ENCODE assay signal across 1 cellular context in genomic region chr4:186204103-186204559, GRCh38.
TF ChIP-seq lines count a peak whose summit lies in the region.

No MANE protein-coding gene starts in this region.

TF ChIP-seq in HEK293, 187 proteins besides CTCF, POLR2A, EP300 and RAD21 (continued from another document):
- TF ChIP-seq ZNF341 (tag by site-specific recombination; IDR thresholded peaks at IDR 0.05; ENCODE audit: low read depth) (0 out of 2 replicates have a peak, but pooled peaks have one; percentile 33), ZNF561 (tag by site-specific recombination; IDR thresholded peaks at IDR 0.05; ENCODE audit: borderline replicate concordance) (no peak), ZNF335 (tag by site-specific recombination; conservative IDR thresholded peaks at IDR 0.05) (no peak), OSR2 (tag by site-specific recombination; IDR thresholded peaks at IDR 0.05) (no peak), ZFHX2 (tag by site-specific recombination; conservative IDR thresholded peaks at IDR 0.05) (peak; percentile 46), ZNF600 (tag by site-specific recombination; IDR thresholded peaks at IDR 0.05) (no peak), ZNF707 (tag by site-specific recombination; IDR thresholded peaks at IDR 0.05) (no peak), ZNF202 (tag by site-specific recombination; IDR thresholded peaks at IDR 0.05; ENCODE audit: borderline replicate concordance) (no peak), ZNF449 (tag by site-specific recombination; IDR thresholded peaks at IDR 0.05) (no peak), ZNF292 (tag by site-specific recombination; IDR thresholded peaks at IDR 0.05; ENCODE audit: borderline replicate concordance, low read depth) (no peak), ZNF777 (tag by site-specific recombination; IDR thresholded peaks at IDR 0.05; ENCODE audit: borderline replicate concordance) (no peak), SETDB1 (IDR thresholded peaks at IDR 0.05; ENCODE audit: insufficient read length, low read length) (peak; percentile 46)
